Comparison of ENCODE assay signal across 13 cellular contexts in the genomic region with DNA sequence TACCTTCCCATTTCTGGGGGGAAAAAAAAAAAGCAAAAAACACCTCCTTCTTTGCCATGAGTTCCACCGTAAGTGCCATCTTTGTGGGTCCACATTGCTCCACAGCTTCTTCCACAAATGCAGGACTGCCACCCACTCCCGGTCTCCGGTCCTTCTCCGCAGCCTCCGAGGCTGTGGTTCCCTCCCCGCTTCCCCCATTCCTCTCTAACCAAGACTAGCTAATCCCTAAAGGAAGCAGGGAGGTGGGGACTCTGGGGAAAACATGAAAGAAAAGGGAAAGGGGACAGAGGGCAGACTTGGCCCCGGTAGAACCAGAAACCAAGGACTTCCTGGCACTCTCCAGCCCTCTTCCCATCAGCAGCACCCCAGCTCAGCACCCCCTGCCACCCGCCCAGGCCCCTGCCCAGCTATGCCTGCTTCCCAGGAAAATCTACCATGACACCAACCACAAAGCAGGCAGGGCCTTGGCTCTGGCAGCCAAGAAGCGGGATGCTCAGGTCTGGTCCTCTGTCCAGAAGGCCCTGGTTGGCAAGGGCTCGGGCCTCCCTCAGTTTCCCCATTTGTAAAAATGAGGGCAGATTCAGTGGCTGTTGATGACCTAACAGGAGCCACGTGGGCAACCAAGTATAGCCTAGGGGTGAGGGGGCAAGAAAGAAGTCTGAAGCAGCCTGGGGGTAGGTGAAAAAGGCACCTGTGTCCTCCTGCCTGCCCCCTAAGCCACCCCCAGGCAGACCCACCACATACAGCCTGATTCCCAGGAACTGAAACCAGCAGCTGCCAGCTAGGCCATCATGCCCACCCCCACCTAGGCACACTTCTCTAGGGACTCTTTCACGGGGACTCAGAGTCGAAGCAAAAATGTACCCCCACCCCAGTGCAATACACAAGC. TPM values are rescaled to one million over a fixed set of nuclear protein-coding genes. Genes with fewer than 3 reads are reported as not detected.
DNase-seq lines count a peak whose midpoint lies in the region; ATAC-seq, FAIRE-seq and TF ChIP-seq lines count a peak whose summit lies in the region.
"Had no signal": no experiment of that assay in that cellular context is flagged by ENCODE, and none has a peak within 500 bp of the region (broad histone marks: within the 10 kb centered on the region; RNA-seq: fewer than 3 reads in every experiment).

No MANE protein-coding gene starts in this region.

- H3K4me3 Mint-ChIP-seq in activated naive CD4-positive, alpha-beta T cell treated with anti-CD3 and anti-CD28 coated beads for 36 hours, result no peak overlapping the region
- H3K4me3 Mint-ChIP-seq in activated T-cell treated with anti-CD3 and anti-CD28 coated beads, Interleukin-2, amount 50 U/mL, for 4 hours, result no peak overlapping the region
- H3K4me3 Mint-ChIP-seq: activated B cell treated with CpG ODN at 0.5 μM for 24 hours had no signal

- CTCF ChIA-PET in activated naive CD4-positive, alpha-beta T cell treated with anti-CD3 and anti-CD28 coated beads for 36 hours (lab: Charles Lee), result interaction anchor here (0.6 to 0.8 kb wide), 3 partner anchors 32 to 74 kb away, joined by 3 read pairs; no protein-coding TSS in a partner anchor

- TF ChIP-seq CTCF in astrocyte of the cerebellum (IDR thresholded peaks at IDR 0.05; ENCODE audit: low read depth, low read length, missing control alignments), result no peak

- no peaks in the 10 kb centered on the region for H3K36me3 Mint-ChIP-seq in activated naive CD4-positive, alpha-beta T cell treated with anti-CD3 and anti-CD28 coated beads for 36 hours (ENCODE audit: low read depth)
- H3K36me3 Mint-ChIP-seq in activated T-cell treated with anti-CD3 and anti-CD28 coated beads, Interleukin-2, amount 50 U/mL, for 4 hours (ENCODE audit: insufficient read depth), result no peaks in the 10 kb centered on the region

- in situ Hi-C loops in astrocyte of the cerebellum (cut with HindIII; ENCODE audit: low sequenced_read_pairs), result no loop called here

- peaks cover 42% of the 10 kb centered on the region for H3K4me1 Mint-ChIP-seq in activated naive CD4-positive, alpha-beta T cell treated with anti-CD3 and anti-CD28 coated beads for 36 hours (ENCODE audit: low read depth)
- peaks cover 40% of the 10 kb centered on the region for H3K4me1 Mint-ChIP-seq in activated T-cell treated with anti-CD3 and anti-CD28 coated beads, Interleukin-2, amount 50 U/mL, for 4 hours (ENCODE audit: low read depth)

- peaks cover 2% of the 10 kb centered on the region for H3K27me3 Mint-ChIP-seq in activated naive CD4-positive, alpha-beta T cell treated with anti-CD3 and anti-CD28 coated beads for 36 hours (ENCODE audit: low read depth)
- peaks cover 8% of the 10 kb centered on the region for H3K27me3 Mint-ChIP-seq in activated T-cell treated with anti-CD3 and anti-CD28 coated beads, Interleukin-2, amount 50 U/mL, for 4 hours (ENCODE audit: low read depth)

- H3K36me3 ChIP-seq in H7 (replicated peaks; ENCODE audit: control insufficient read depth, insufficient read depth, low read length), result peaks cover 11% of the 10 kb centered on the region
- peaks cover 20% of the 10 kb centered on the region for H3K36me3 ChIP-seq in iPS-18a (ENCODE audit: control insufficient read depth, low read depth, low read length)

- H3K27me3 ChIP-seq in H7 (ENCODE audit: control insufficient read depth, insufficient read depth, low read length), result peaks cover 1% of the 10 kb centered on the region; the same call in 1 of the 2 replicates
- H3K27me3 ChIP-seq in iPS-18a (ENCODE audit: control insufficient read depth, insufficient read depth, low read length), result peaks cover 13% of the 10 kb centered on the region

- ATAC-seq in GM19395 (IDR thresholded peaks at IDR 0.05; ENCODE audit: unreplicated experiment), result no peak
- no peak for ATAC-seq in activated T-cell treated with anti-CD3 and anti-CD28 coated beads, Interleukin-2, amount 50 U/mL, for 4 hours
- ATAC-seq: naive thymus-derived CD4-positive, alpha-beta T cell had no signal

- H3K4me1 ChIP-seq in iPS-18a (ENCODE audit: control insufficient read depth, low read depth, low read length), result peaks cover 34% of the 10 kb centered on the region

- peak overlapping the region; percentile 8 for H3K9ac ChIP-seq in iPS-18a (ENCODE audit: low read length)

- H3K9me3 Mint-ChIP-seq in activated naive CD4-positive, alpha-beta T cell treated with anti-CD3 and anti-CD28 coated beads for 36 hours, result no peaks in the 10 kb centered on the region
- H3K9me3 Mint-ChIP-seq in activated T-cell treated with anti-CD3 and anti-CD28 coated beads, Interleukin-2, amount 50 U/mL, for 4 hours, result no peaks in the 10 kb centered on the region
- H3K9me3 Mint-ChIP-seq: activated B cell treated with CpG ODN at 0.5 μM for 24 hours; naive thymus-derived CD4-positive, alpha-beta T cell had no signal

- intact Hi-C loops in activated naive CD4-positive, alpha-beta T cell treated with anti-CD3 and anti-CD28 coated beads for 36 hours (cut with micrococcal nuclease), result no loop called here

- H3K9me3 ChIP-seq in iPS-18a (ENCODE audit: control insufficient read depth, low read depth, low read length), result no peaks in the 10 kb centered on the region

- peak overlapping the region; percentile 96 for H3K4me3 ChIP-seq in H7 (ENCODE audit: insufficient read depth, low read depth, low read length)
- peak overlapping the region; percentile 93 for H3K4me3 ChIP-seq in astrocyte of the cerebellum (ENCODE audit: low read depth, low read length)
- peak overlapping the region; percentile 82 for H3K4me3 ChIP-seq in iPS-18a (ENCODE audit: low read length)
- H3K4me3 ChIP-seq in skeletal muscle cell (ENCODE audit: low read depth, low read length), result peak overlapping the region; percentile 79

- H3K27ac ChIP-seq in iPS-18a (ENCODE audit: low read length), result no peak overlapping the region

- DNase-seq in H7 (peak; percentile 82), astrocyte of the cerebellum (ENCODE audit: low read depth) (no peak), skeletal muscle cell (ENCODE audit: low read depth) (no peak), urothelium cell line (ENCODE audit: low spot score) (no peak)
- DNase-seq in activated naive CD4-positive, alpha-beta T cell treated with anti-CD3 and anti-CD28 coated beads for 36 hours, result no peak
- no peak for DNase-seq in activated T-cell treated with anti-CD3 and anti-CD28 coated beads, Interleukin-2, amount 50 U/mL, for 4 hours
- DNase-seq: activated B cell treated with CpG ODN at 0.5 μM for 24 hours; anterior cingulate cortex; DND-41; naive thymus-derived CD4-positive, alpha-beta T cell; NCI-H345 had no signal

- no peak overlapping the region for H3K27ac Mint-ChIP-seq in activated naive CD4-positive, alpha-beta T cell treated with anti-CD3 and anti-CD28 coated beads for 36 hours
- H3K27ac Mint-ChIP-seq: activated B cell treated with CpG ODN at 0.5 μM for 24 hours had no signal

- FAIRE-seq in urothelium cell line (lab: Jason Lieb, UNC), result no peak

RNA-seq across cellular contexts. Expression of gene EPHA2, which starts 2.5 kb away (rescaled TPM):
- 43.3 and 63.5 TPM in 2 replicates for total RNA-seq in H7 (2014; rRNA removed; shearing (Covaris generic))
- total RNA-seq in activated naive CD4-positive, alpha-beta T cell treated with anti-CD3 and anti-CD28 coated beads for 36 hours, result under 1 TPM; 0.29 to 0.54 TPM
- total RNA-seq in activated T-cell treated with anti-CD3 and anti-CD28 coated beads, Interleukin-2, amount 50 U/mL, for 4 hours, result under 1 TPM; 0.29 to 0.35 (median 0.33) TPM
- total RNA-seq: activated B cell treated with CpG ODN at 0.5 μM for 24 hours had no signal

RNA-seq across cellular contexts. Expression of gene ARHGEF19, which starts 59.1 kb away (rescaled TPM):
- total RNA-seq in H7 (2014; rRNA removed; shearing (Covaris generic)), result 16.2 and 21.0 TPM in 2 replicates
- 1 to 10 TPM; 5.3 to 5.9 TPM for total RNA-seq in activated naive CD4-positive, alpha-beta T cell treated with anti-CD3 and anti-CD28 coated beads for 36 hours
- 10 to 100 TPM; 10.6 to 16.6 (median 11.1) TPM for total RNA-seq in activated T-cell treated with anti-CD3 and anti-CD28 coated beads, Interleukin-2, amount 50 U/mL, for 4 hours

Comparison
In these comparisons a context has a peak if more than half of its experiments do, and no peak if none do; other contexts are left out.
1. RNA of gene EPHA2, which starts 2.5 kb away (total RNA-seq): 43.3 to 63.5 TPM in H7; 0.29 to 0.54 TPM in activated naive CD4-positive, alpha-beta T cell treated with anti-CD3 and anti-CD28 coated beads for 36 hours and 0.29 to 0.35 TPM in activated T-cell treated with anti-CD3 and anti-CD28 coated beads, Interleukin-2, amount 50 U/mL, for 4 hours; every median in the first group is over 10 times any median in the second.
2. Peak in every context shown above with its lines, with median percentiles within 50 percentile points of each other: H3K4me3 ChIP-seq.